Comparison of ENCODE assay signal across 9 cellular contexts in the genomic region with DNA sequence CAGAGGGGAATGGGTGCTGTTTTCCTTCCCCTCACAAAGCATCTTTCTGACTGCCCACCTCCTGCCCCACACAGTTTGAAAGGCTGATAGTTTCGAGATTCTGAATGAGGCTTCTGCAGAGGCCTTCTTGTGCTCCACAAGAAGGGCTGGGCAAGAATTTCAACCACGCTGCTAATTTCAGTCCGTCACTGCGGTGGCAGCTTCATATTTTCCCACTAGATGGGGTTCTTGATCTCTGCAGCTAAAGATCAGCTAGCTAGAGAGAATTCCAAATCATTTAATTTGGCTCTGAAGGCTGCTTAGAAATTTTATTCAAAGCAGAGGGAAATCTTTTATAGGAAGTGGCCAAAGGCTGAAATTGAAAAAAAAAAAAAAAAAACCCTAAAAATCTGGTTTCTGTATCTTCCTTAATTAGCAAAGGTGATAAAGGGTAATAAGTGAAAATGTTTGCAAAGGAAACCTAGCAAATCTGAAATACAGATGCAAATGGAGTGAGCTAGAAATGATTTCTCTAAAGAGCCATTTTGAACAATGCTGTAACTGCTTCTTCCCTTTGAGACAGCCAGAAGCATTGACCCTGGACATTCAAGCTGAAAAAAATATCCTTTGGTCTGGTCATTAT. TPM values are rescaled to one million over a fixed set of nuclear protein-coding genes. Genes with fewer than 3 reads are reported as not detected.
A peak's percentile ranks its signal among the peaks of the same experiment; 100 is the strongest.
DNase-seq lines count a peak whose midpoint lies in the region; ATAC-seq and TF ChIP-seq lines count a peak whose summit lies in the region.
"Had no signal": no experiment of that assay in that cellular context is flagged by ENCODE, and none has a peak within 500 bp of the region (broad histone marks: within the 10 kb centered on the region; RNA-seq: fewer than 3 reads in every experiment).

No MANE protein-coding gene starts in this region.

- ATAC-seq in HG03571 (IDR thresholded peaks at IDR 0.05; ENCODE audit: unreplicated experiment) = no peak
- no peak for ATAC-seq in stimulated activated naive CD8-positive, alpha-beta T cell treated with anti-CD3 and anti-CD28 coated beads, Interleukin-15, Interleukin-2, amounts not matched to agents 100 U/mL and 50 U/mL, for 24 hours

- TF ChIP-seq CTCF in Loucy (conservative IDR thresholded peaks at IDR 0.05; ENCODE audit: low read length) (peak; percentile 53), WI38 (IDR thresholded peaks at IDR 0.05; ENCODE audit: low read depth, low read length) (peak; percentile 39; the same call in 1 of the 2 replicates), left ventricle myocardium inferior (IDR thresholded peaks at IDR 0.05; ENCODE audit: borderline replicate concordance) (peak; percentile 74)

- H4K20me1 ChIP-seq in Loucy (ENCODE audit: insufficient read depth, low read length, poor library complexity, severe bottlenecking) = no peaks in the 10 kb centered on the region

- H3K9me3 ChIP-seq in Loucy (ENCODE audit: insufficient read depth, low read depth, low read length) = no peaks in the 10 kb centered on the region
- peaks cover 5% of the 10 kb centered on the region for H3K9me3 ChIP-seq in left ventricle myocardium inferior (replicated peaks)

- H3K4me3 ChIP-seq in Loucy (ENCODE audit: low read length, poor library complexity, severe bottlenecking) (no peak overlapping the region), WI38 (ENCODE audit: low read depth, low read length) (no peak overlapping the region), left ventricle myocardium inferior (no peak overlapping the region)

- intact Hi-C loops in left ventricle myocardium inferior (cut with micrococcal nuclease) = loop anchor here (1.0 kb wide), 1 partner anchor 137 kb away; no protein-coding TSS in a partner anchor

- no peak overlapping the region for H2AFZ ChIP-seq in Loucy (ENCODE audit: low read length)

- H3K27me3 ChIP-seq in Loucy (ENCODE audit: insufficient read depth, low read length, poor library complexity, severe bottlenecking) (no peaks in the 10 kb centered on the region), left ventricle myocardium inferior (ENCODE audit: low read depth) (peaks cover 16% of the 10 kb centered on the region)

- H3K79me2 ChIP-seq in Loucy (ENCODE audit: insufficient read depth, low read length) = no peaks in the 10 kb centered on the region

- H3K9ac ChIP-seq in Loucy (ENCODE audit: low read depth, low read length, poor library complexity, severe bottlenecking) = no peak overlapping the region

- no peak overlapping the region for H3K4me2 ChIP-seq in Loucy (ENCODE audit: low read depth, low read length, poor library complexity, severe bottlenecking)

- no peaks in the 10 kb centered on the region for H3K36me3 ChIP-seq in Loucy (ENCODE audit: insufficient read depth, low read length)
- H3K36me3 ChIP-seq in left ventricle myocardium inferior = no peaks in the 10 kb centered on the region

- H3K4me1 ChIP-seq in Loucy (ENCODE audit: insufficient read depth, low read length, poor library complexity, severe bottlenecking) (no peaks in the 10 kb centered on the region), left ventricle myocardium inferior (peaks cover 4% of the 10 kb centered on the region)

- no peaks in the 10 kb centered on the region for H3K9me2 ChIP-seq in Loucy (replicated peaks; ENCODE audit: low read depth, low read length)

- H3K27ac ChIP-seq in left ventricle myocardium inferior (replicated peaks) = no peak overlapping the region

- peak; percentile 24 for DNase-seq in DMS153 treated with DMSO at 0.1 percent for 48 hours (lab: John Stamatoyannopoulos, UW; ENCODE audit: unreplicated experiment)
- no peak for DNase-seq in left ventricle myocardium inferior
- peak; percentile 75 for DNase-seq in retina
- DNase-seq in stimulated activated naive CD8-positive, alpha-beta T cell treated with anti-CD3 and anti-CD28 coated beads, Interleukin-15, Interleukin-2, amounts not matched to agents 100 U/mL and 50 U/mL, for 24 hours = no peak
- no peak for DNase-seq in 8988T

- H3F3A ChIP-seq in Loucy (ENCODE audit: low read depth) = no peaks in the 10 kb centered on the region

RNA-seq across cellular contexts. Expression of a gene that starts 38.0 kb away (rescaled TPM):
- total RNA-seq in left ventricle myocardium inferior = not detected
- total RNA-seq: mononuclear cell had no signal

Comparison
In these comparisons a context has a peak if more than half of its experiments do, and no peak if none do; other contexts are left out.
1. DNase-seq: peak in DMS153 treated with DMSO at 0.1 percent for 48 hours (single experiment) and retina (single experiment); none in left ventricle myocardium inferior (single experiment), stimulated activated naive CD8-positive, alpha-beta T cell treated with anti-CD3 and anti-CD28 coated beads, Interleukin-15, Interleukin-2, amounts not matched to agents 100 U/mL and 50 U/mL, for 24 hours (single experiment) and 8988T (single experiment).
2. Peak in every context shown above with its lines, with median percentiles within 50 percentile points of each other: CTCF ChIP-seq.